In the genomic region with DNA sequence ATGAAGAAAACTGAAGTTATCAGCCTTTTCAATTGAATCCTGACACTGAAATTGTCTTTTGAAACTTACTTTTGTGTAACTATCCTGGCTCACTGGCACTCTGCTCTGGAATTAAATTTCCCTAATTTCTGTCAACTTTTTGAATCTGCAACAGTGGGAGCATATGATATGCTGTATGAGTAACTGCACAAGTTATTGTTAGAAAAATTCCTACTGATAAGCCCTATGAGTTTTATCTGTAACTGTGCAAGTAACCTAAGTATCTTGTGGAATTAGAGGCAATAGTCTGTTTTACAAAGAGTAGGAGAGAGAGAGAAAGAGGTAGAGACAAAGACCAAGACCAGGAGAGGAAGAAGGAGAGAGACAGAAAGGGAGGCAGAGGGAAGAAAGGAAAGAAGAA, we compare ENCODE assay signal across 29 cellular contexts.
"Had no signal": no experiment of that assay in that cellular context is flagged by ENCODE, and none has a peak within 500 bp of the region (broad histone marks: within the 10 kb centered on the region; RNA-seq: fewer than 3 reads in every experiment).

No MANE protein-coding gene starts in this region.

- H3K36me3 ChIP-seq: breast epithelium, Peyer's patch, SJSA1 had no signal

- H3K27me3 Mint-ChIP-seq: activated naive CD4-positive, alpha-beta T cell treated with anti-CD3 and anti-CD28 coated beads, Interleukin-2, amount 10 ng/mL, durations not matched to agents 7 days and 5 days had no signal

- H3K4me2 ChIP-seq: KMS-11 had no signal

- H3K9me3 Mint-ChIP-seq: activated CD4-positive, alpha-beta memory T cell treated with anti-CD3 and anti-CD28 coated beads, Interleukin-2, amount 10 ng/mL, durations not matched to agents 7 days and 5 days; activated naive CD4-positive, alpha-beta T cell treated with anti-CD3 and anti-CD28 coated beads, Interleukin-2, amount 10 ng/mL, durations not matched to agents 7 days and 5 days; activated naive CD8-positive, alpha-beta T cell treated with anti-CD3 and anti-CD28 coated beads for 36 hours; activated T-helper 17 cell treated with anti-CD3 and anti-CD28 coated beads, Interleukin-2, amount 50 U/mL, for 72 hours; T-helper 1 cell treated with Interleukin-12 subunit alpha and Interleukin-12 subunit beta and Interleukin-4 antibody, amounts not matched to agents 30 μg/mL and 1 μg/mL, for 36 hours had no signal

- H3K27me3 ChIP-seq: breast epithelium, Peyer's patch, SJSA1 had no signal

- H3K4me1 ChIP-seq: breast epithelium, Peyer's patch, SJSA1 had no signal

- H3K27ac ChIP-seq: breast epithelium, KMS-11, Peyer's patch, RWPE1, SJSA1, VCaP had no signal

- H3K9ac ChIP-seq: KMS-11 had no signal

- H3K27ac Mint-ChIP-seq: activated CD4-positive, alpha-beta memory T cell treated with anti-CD3 and anti-CD28 coated beads, Interleukin-2, amount 10 ng/mL, durations not matched to agents 7 days and 5 days; activated CD4-positive, alpha-beta T cell treated with anti-CD3 and anti-CD28 coated beads for 36 hours; activated naive CD4-positive, alpha-beta T cell treated with anti-CD3 and anti-CD28 coated beads, Interleukin-2, amount 10 ng/mL, durations not matched to agents 7 days and 5 days; activated naive CD8-positive, alpha-beta T cell treated with anti-CD3 and anti-CD28 coated beads for 36 hours; activated T-helper 17 cell treated with anti-CD3 and anti-CD28 coated beads, Interleukin-2, amount 50 U/mL, for 72 hours; T-helper 1 cell treated with Interleukin-12 subunit alpha and Interleukin-12 subunit beta and Interleukin-4 antibody, amounts not matched to agents 30 μg/mL and 1 μg/mL, for 36 hours had no signal

- H3K36me3 Mint-ChIP-seq: activated naive CD4-positive, alpha-beta T cell treated with anti-CD3 and anti-CD28 coated beads, Interleukin-2, amount 10 ng/mL, durations not matched to agents 7 days and 5 days; activated naive CD8-positive, alpha-beta T cell treated with anti-CD3 and anti-CD28 coated beads for 36 hours had no signal

- DNase-seq: activated CD4-positive, alpha-beta memory T cell treated with anti-CD3 and anti-CD28 coated beads, Interleukin-2, amount 10 ng/mL, durations not matched to agents 7 days and 5 days; activated CD4-positive, alpha-beta T cell treated with anti-CD3 and anti-CD28 coated beads for 36 hours; activated CD4-positive, alpha-beta T cell treated with anti-CD3 and anti-CD28 coated beads, Interleukin-2, amount 50 U/mL, for 1 hour; activated gamma-delta T cell; activated naive CD4-positive, alpha-beta T cell treated with anti-CD3 and anti-CD28 coated beads, Interleukin-2, amount 10 ng/mL, durations not matched to agents 7 days and 5 days; activated naive CD8-positive, alpha-beta T cell treated with anti-CD3 and anti-CD28 coated beads for 36 hours; activated T-cell treated with anti-CD3 and anti-CD28 coated beads for 4 hours; activated T-cell treated with anti-CD3 and anti-CD28 coated beads, Interleukin-2, amount 50 U/mL, for 48 hours; anterior cingulate cortex; caudate nucleus; NCI-H1092; NCI-H1417; NCI-H1930; NCI-H2171 treated with DMSO at 0.1 percent for 48 hours; NCI-H345; NCI-H510A; NCI-H526 treated with DMSO at 0.1 percent for 48 hours; NK-92 treated with Interleukin-12 subunit alpha and Interleukin-12 subunit beta, amount 100 ng/mL, for 24 hours; Peyer's patch; Right ventricle myocardium superior; SW 1271 had no signal

- H3K4me1 Mint-ChIP-seq: activated CD4-positive, alpha-beta memory T cell treated with anti-CD3 and anti-CD28 coated beads, Interleukin-2, amount 10 ng/mL, durations not matched to agents 7 days and 5 days; activated CD4-positive, alpha-beta T cell treated with anti-CD3 and anti-CD28 coated beads for 36 hours; activated naive CD4-positive, alpha-beta T cell treated with anti-CD3 and anti-CD28 coated beads, Interleukin-2, amount 10 ng/mL, durations not matched to agents 7 days and 5 days; activated naive CD8-positive, alpha-beta T cell treated with anti-CD3 and anti-CD28 coated beads for 36 hours; activated T-helper 17 cell treated with anti-CD3 and anti-CD28 coated beads, Interleukin-2, amount 50 U/mL, for 72 hours had no signal

- ATAC-seq: activated CD4-positive, alpha-beta T cell treated with anti-CD3 and anti-CD28 coated beads for 36 hours; activated T-helper 17 cell treated with anti-CD3 and anti-CD28 coated beads, Interleukin-2, amount 50 U/mL, for 72 hours; SK-N-SH treated with all-trans-retinoic acid at 6 μM for 48 hours had no signal

- H3K4me3 ChIP-seq: breast epithelium, Peyer's patch, SJSA1 had no signal

- H3K4me3 Mint-ChIP-seq: activated CD4-positive, alpha-beta memory T cell treated with anti-CD3 and anti-CD28 coated beads, Interleukin-2, amount 10 ng/mL, durations not matched to agents 7 days and 5 days; activated CD4-positive, alpha-beta T cell treated with anti-CD3 and anti-CD28 coated beads for 36 hours; activated naive CD4-positive, alpha-beta T cell treated with anti-CD3 and anti-CD28 coated beads, Interleukin-2, amount 10 ng/mL, durations not matched to agents 7 days and 5 days; activated naive CD8-positive, alpha-beta T cell treated with anti-CD3 and anti-CD28 coated beads for 36 hours; activated T-helper 17 cell treated with anti-CD3 and anti-CD28 coated beads, Interleukin-2, amount 50 U/mL, for 72 hours; T-helper 1 cell treated with Interleukin-12 subunit alpha and Interleukin-12 subunit beta and Interleukin-4 antibody, amounts not matched to agents 30 μg/mL and 1 μg/mL, for 36 hours had no signal

- H3K9me3 ChIP-seq: breast epithelium, Peyer's patch, SJSA1 had no signal
